19 cellular contexts compared by ENCODE assay signal in genomic region chr14:58793096-58793740, GRCh38.
DNase-seq lines count a peak whose midpoint lies in the region; ATAC-seq, FAIRE-seq and TF ChIP-seq lines count a peak whose summit lies in the region.
"Had no signal": no experiment of that assay in that cellular context is flagged by ENCODE, and none has a peak within 500 bp of the region (broad histone marks: within the 10 kb centered on the region; RNA-seq: fewer than 3 reads in every experiment).

No MANE protein-coding gene starts in this region.

- CTCF ChIA-PET in A549 (lab: Yijun Ruan, JAX), result interaction anchor here (1.1 kb wide), 1 partner anchor 156 kb away, joined by 3 read pairs; no protein-coding TSS in a partner anchor

- H3K4me1 Mint-ChIP-seq in nephron, result peaks cover 58% of the 10 kb centered on the region

- POLR2A ChIA-PET in A549 (lab: Yijun Ruan, JAX), result no interaction called here

- TF ChIP-seq EP300 in A549 (IDR thresholded peaks at IDR 0.05), result no peak

- no peaks in the 10 kb centered on the region for H3K36me3 Mint-ChIP-seq in nephron (ENCODE audit: low read depth)

- H3K9ac ChIP-seq in colonic mucosa (ENCODE audit: low read depth in 2 of 2, low read length in 2 of 2), result no peak overlapping the region

- no peak overlapping the region for H3K4me3 Mint-ChIP-seq in nephron
- H3K4me3 Mint-ChIP-seq: CD4-positive, alpha-beta T cell had no signal

- ATAC-seq in A549 (peak; percentile 66 to 79; a peak in 4 of 6 replicates), GM19035 (IDR thresholded peaks at IDR 0.05; ENCODE audit: unreplicated experiment) (no peak)
- ATAC-seq: GM12878, Right ventricle myocardium inferior had no signal

- H3K4me1 ChIP-seq in A549 (peaks cover 30% of the 10 kb centered on the region), colonic mucosa (peaks cover 9% of the 10 kb centered on the region)

- TF ChIP-seq CTCF in A549 (IDR thresholded peaks at IDR 0.05) (no peak), colonic mucosa (IDR thresholded peaks at IDR 0.05) (no peak), nephron (IDR thresholded peaks at IDR 0.05; ENCODE audit: unreplicated experiment in 3 of 3) (no peak)

- no peak for TF ChIP-seq POLR2A in A549 (IDR thresholded peaks at IDR 0.05; ENCODE audit: low read length)

- peak overlapping the region; percentile 62 for H3K4me2 ChIP-seq in A549

- DNase-seq in A549 (ENCODE audit: low read depth in 1 of 2, low spot score in 1 of 2) (peak in 1 of 2 experiments; percentile 24), HT-29 (ENCODE audit: low spot score) (peak; percentile 1), colonic mucosa (no peak), hippocampal formation (lab: John Stamatoyannopoulos, UW) (no peak), amygdala (lab: John Stamatoyannopoulos, UW) (no peak), DMS79 treated with DMSO at 0.1 percent for 48 hours (lab: John Stamatoyannopoulos, UW) (no peak)
- DNase-seq: 8988T; CD4-positive, alpha-beta T cell; EL; Kasumi-1; NCI-H1105; NCI-H1694; NCI-H2081 treated with DMSO at 0.1 percent for 48 hours; Peyer's patch had no signal

- TF ChIP-seq RAD21 in A549 (conservative IDR thresholded peaks at IDR 0.05 in 1 of 2, IDR thresholded peaks at IDR 0.05 in 1 of 2), result no peak

- no peaks in the 10 kb centered on the region for H3K9me3 Mint-ChIP-seq in nephron
- H3K9me3 Mint-ChIP-seq: CD4-positive, alpha-beta T cell had no signal

- no peaks in the 10 kb centered on the region for H3K36me3 ChIP-seq in colonic mucosa
- H3K36me3 ChIP-seq: Peyer's patch had no signal

- 25% methylated on average over 5 of the region's 5 CpGs for WGBS in A549 (ENCODE audit: missing lambda C conversion rate)

- H3K9me3 ChIP-seq in A549, result no peaks in the 10 kb centered on the region
- H3K9me3 ChIP-seq in colonic mucosa, result no peaks in the 10 kb centered on the region
- H3K9me3 ChIP-seq: Peyer's patch had no signal

- H3K4me3 ChIP-seq in A549 (no peak overlapping the region), colonic mucosa (no peak overlapping the region)
- H3K4me3 ChIP-seq: GM12878, Peyer's patch had no signal

- intact Hi-C loops in colonic mucosa (cut with DNase I), result no loop called here

- peak overlapping the region; percentile 29 to 70 (median 43) for H3K27ac Mint-ChIP-seq in nephron
- H3K27ac Mint-ChIP-seq: CD4-positive, alpha-beta T cell had no signal

- no peak for FAIRE-seq in A549 (lab: Jason Lieb, UNC)
- FAIRE-seq: GM12878 had no signal

- no peaks in the 10 kb centered on the region for H3K27me3 ChIP-seq in colonic mucosa
- H3K27me3 ChIP-seq: Peyer's patch had no signal

- H3K27ac ChIP-seq in A549, result peak overlapping the region; percentile 41 to 67; a peak in 5 of 6 replicates
- H3K27ac ChIP-seq in colonic mucosa, result peak overlapping the region; percentile 12
- H3K27ac ChIP-seq: HL-60 had no signal

- no peaks in the 10 kb centered on the region for H3K27me3 Mint-ChIP-seq in nephron (ENCODE audit: low read depth)

TF ChIP-seq in A549, 52 proteins besides CTCF, POLR2A, EP300 and RAD21:
- TF ChIP-seq ESRRA (IDR thresholded peaks at IDR 0.05; ENCODE audit: borderline replicate concordance, low read length) (no peak), FOSL2 (IDR thresholded peaks at IDR 0.05) (no peak), FOSL2 (CRISPR knock-in tag; IDR thresholded peaks at IDR 0.05) (0 out of 2 replicates have a peak, but pooled peaks have one; percentile 5), CEBPB (IDR thresholded peaks at IDR 0.05) (peak; percentile 6 to 59; a peak in 1 of 4 replicates)
